17 cellular contexts compared by ENCODE assay signal in the genomic region with DNA sequence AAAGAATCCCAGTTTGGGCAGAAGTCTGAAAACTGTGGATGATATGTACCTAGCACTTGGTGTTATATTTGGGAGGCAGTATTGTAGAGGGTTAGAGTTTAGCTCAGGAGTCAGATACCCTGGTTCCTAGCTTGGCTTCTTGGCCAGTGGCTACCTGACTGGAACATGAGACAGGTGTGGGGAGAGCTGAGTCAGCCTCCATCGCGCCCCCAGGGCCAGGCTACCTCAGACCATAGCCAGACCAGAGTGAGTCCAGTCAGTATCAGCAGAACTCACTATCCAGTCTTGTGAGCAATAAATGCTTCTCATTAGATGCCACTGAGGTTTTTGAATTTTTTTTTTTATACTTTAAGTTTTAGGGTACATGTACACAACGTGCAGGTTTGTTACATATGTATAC. TPM values are rescaled to one million over a fixed set of nuclear protein-coding genes. Genes with fewer than 3 reads are reported as not detected.
DNase-seq lines count a peak whose midpoint lies in the region; ATAC-seq and TF ChIP-seq lines count a peak whose summit lies in the region.
"Had no signal": no experiment of that assay in that cellular context is flagged by ENCODE, and none has a peak within 500 bp of the region (broad histone marks: within the 10 kb centered on the region; RNA-seq: fewer than 3 reads in every experiment).

No MANE protein-coding gene starts in this region.

- H4K20me1 ChIP-seq in Karpas-422 (ENCODE audit: insufficient read depth, low read depth, low read length), result no peaks in the 10 kb centered on the region

- no peak overlapping the region for H3K4me2 ChIP-seq in Karpas-422 (ENCODE audit: low read depth, low read length, poor library complexity, severe bottlenecking)
- H3K4me2 ChIP-seq: GM23338 had no signal

- H3K4me3 ChIP-seq in Karpas-422 (ENCODE audit: low read length), result no peak overlapping the region
- H3K4me3 ChIP-seq in body of pancreas, result no peak overlapping the region
- no peak overlapping the region for H3K4me3 ChIP-seq in esophagus muscularis mucosa
- no peak overlapping the region for H3K4me3 ChIP-seq in mucosa of descending colon
- no peak overlapping the region for H3K4me3 ChIP-seq in MG63
- H3K4me3 ChIP-seq: GM12878, GM23338 had no signal

- no peak overlapping the region for H2AFZ ChIP-seq in Karpas-422 (ENCODE audit: low read length)
- H2AFZ ChIP-seq: GM23338 had no signal

- no peak overlapping the region for H3K27ac ChIP-seq in Karpas-422 (ENCODE audit: low read length)
- no peak overlapping the region for H3K27ac ChIP-seq in body of pancreas
- no peak overlapping the region for H3K27ac ChIP-seq in esophagus muscularis mucosa (replicated peaks in 1 of 4)

- H3K79me2 ChIP-seq in Karpas-422 (ENCODE audit: low read length), result no peaks in the 10 kb centered on the region

- peak; percentile 2 for DNase-seq in Karpas-422
- DNase-seq in body of pancreas, result no peak
- peak; percentile 34 for DNase-seq in esophagus muscularis mucosa (ENCODE audit: extremely low spot score)
- no peak for DNase-seq in mucosa of descending colon
- DNase-seq in NCI-H187 (lab: John Stamatoyannopoulos, UW), result no peak
- DNase-seq in MG63, result no peak
- DNase-seq: C1 segment of cervical spinal cord; Calu3; CD4-positive, alpha-beta T cell; DMS 273 treated with DMSO at 0.1 percent for 48 hours; H7 had no signal

- peak in 1 of 3 donors; percentile 33 for TF ChIP-seq POLR2A in body of pancreas (IDR thresholded peaks at IDR 0.05)
- no peak for TF ChIP-seq POLR2A in esophagus muscularis mucosa (IDR thresholded peaks at IDR 0.05; ENCODE audit: low read depth)

- H3K4me1 ChIP-seq in Karpas-422 (ENCODE audit: low read length) (no peaks in the 10 kb centered on the region), body of pancreas (no peaks in the 10 kb centered on the region), esophagus muscularis mucosa (no peaks in the 10 kb centered on the region), mucosa of descending colon (ENCODE audit: low read depth) (no peaks in the 10 kb centered on the region)

- H3K36me3 ChIP-seq in Karpas-422 (ENCODE audit: insufficient read depth, low read length) (no peaks in the 10 kb centered on the region), body of pancreas (replicated peaks in 1 of 2; ENCODE audit: insufficient read depth in 1 of 2, low read depth in 2 of 2) (no peaks in the 10 kb centered on the region), esophagus muscularis mucosa (peaks cover 0 to 10% (median 3%) of the 10 kb centered on the region in 4 donors), mucosa of descending colon (ENCODE audit: low read depth) (no peaks in the 10 kb centered on the region), MG63 (no peaks in the 10 kb centered on the region)

- ATAC-seq in body of pancreas, result peak; percentile 59
- peak; percentile 21 for ATAC-seq in mucosa of descending colon
- ATAC-seq in HG02763 (IDR thresholded peaks at IDR 0.05; ENCODE audit: unreplicated experiment), result no peak
- ATAC-seq: GM12878, GM23338 had no signal

- H3K9me3 ChIP-seq in Karpas-422 (ENCODE audit: low read length) (no peaks in the 10 kb centered on the region), body of pancreas (peaks cover 0 to 11% (median 0%) of the 10 kb centered on the region in 3 donors), esophagus muscularis mucosa (no peaks in the 10 kb centered on the region), mucosa of descending colon (peaks cover 5% of the 10 kb centered on the region), MG63 (no peaks in the 10 kb centered on the region)

- 98% methylated on average over 3 of the region's 3 CpGs for WGBS in body of pancreas, 2 donors
- 98% methylated on average over 3 of the region's 3 CpGs for WGBS in esophagus muscularis mucosa

- no peak for TF ChIP-seq EP300 in esophagus muscularis mucosa (IDR thresholded peaks at IDR 0.05)

- TF ChIP-seq CTCF in body of pancreas (IDR thresholded peaks at IDR 0.05), result no peak
- TF ChIP-seq CTCF in esophagus muscularis mucosa (IDR thresholded peaks at IDR 0.05), result no peak
- no peak for TF ChIP-seq CTCF in mucosa of descending colon (IDR thresholded peaks at IDR 0.05)

- intact Hi-C loops in body of pancreas (cut with DNase I) (no loop called here), esophagus muscularis mucosa (cut with DNase I) (no loop called here), mucosa of descending colon (cut with DNase I, micrococcal nuclease) (no loop called here)

- H3K9me2 ChIP-seq in Karpas-422 (replicated peaks; ENCODE audit: insufficient read depth, low read length), result no peaks in the 10 kb centered on the region

- no peak overlapping the region for H3K9ac ChIP-seq in Karpas-422 (ENCODE audit: low read length)

- H3K27me3 ChIP-seq in Karpas-422 (ENCODE audit: low read length), result no peaks in the 10 kb centered on the region
- no peaks in the 10 kb centered on the region for H3K27me3 ChIP-seq in body of pancreas
- no peaks in the 10 kb centered on the region for H3K27me3 ChIP-seq in esophagus muscularis mucosa
- no peaks in the 10 kb centered on the region for H3K27me3 ChIP-seq in MG63

RNA-seq across cellular contexts. Expression of a gene that starts 26.0 kb away (rescaled TPM):
- not detected in 2 replicates for total RNA-seq in Karpas-422 (2014; rRNA removed; shearing (Covaris generic); ENCODE audit: low replicate concordance)
- total RNA-seq in body of pancreas (100 to 1,000 TPM; 170 to 358 TPM), esophagus muscularis mucosa (1 to 10 TPM in 3 of 4 donors, under 1 TPM in 1; 0.91 to 4.6 (median 2.3) TPM), mucosa of descending colon (100 to 1,000 TPM in 2 of 3 donors, 10 to 100 TPM in 1; 73.8 to 241 (median 179) TPM)
- not detected in 2 replicates for total RNA-seq in MG63 (2014; rRNA removed; shearing (Covaris generic); ENCODE audit: low replicate concordance)
- total RNA-seq: B cell; CD4-positive, alpha-beta T cell; G401; GM23338 had no signal

RNA-seq across cellular contexts. Expression of a gene that starts 37.0 kb away (rescaled TPM):
- 12.3 and 22.1 TPM in 2 replicates for total RNA-seq in Karpas-422 (2014; rRNA removed; shearing (Covaris generic); ENCODE audit: low replicate concordance)
- total RNA-seq in body of pancreas (10 to 100 TPM; 12.7 to 25.7 TPM), esophagus muscularis mucosa (10 to 100 TPM; 12.1 to 17.1 (median 14.2) TPM), mucosa of descending colon (10 to 100 TPM; 11.9 to 20.0 (median 18.5) TPM)
- 3.8 and 3.9 TPM in 2 replicates for total RNA-seq in MG63 (2014; rRNA removed; shearing (Covaris generic); ENCODE audit: low replicate concordance)

RNA-seq across cellular contexts. Expression of a gene that starts 55.7 kb away (rescaled TPM):
- 1.6 TPM in 1 of 2 replicates, not detected in the other for total RNA-seq in Karpas-422 (2014; rRNA removed; shearing (Covaris generic); ENCODE audit: low replicate concordance)
- total RNA-seq in body of pancreas, result under 1 TPM in 1 of 2 donors, not detected in 1; 0.52 TPM
- total RNA-seq in esophagus muscularis mucosa, result under 1 TPM in 2 of 4 donors, not detected in 2; 0.32 to 0.57 TPM
- 1 to 10 TPM in 1 of 3 donors, under 1 TPM in 2; 0.58 to 1.2 (median 0.82) TPM for total RNA-seq in mucosa of descending colon
- total RNA-seq in MG63 (2014; rRNA removed; shearing (Covaris generic); ENCODE audit: low replicate concordance), result not detected in 2 replicates
- total RNA-seq: Calu3, G401, GM23338, HT1080 had no signal

Comparison
In these comparisons a context has a peak if more than half of its experiments do, and no peak if none do; other contexts are left out.
1. DNase-seq: peak in Karpas-422 (single experiment) and esophagus muscularis mucosa (single experiment); none in body of pancreas (0 of 4), mucosa of descending colon (0 of 3), NCI-H187 (0 of 2) and MG63 (single experiment).
2. RNA of a gene that starts 26.0 kb away (total RNA-seq): 170 to 358 TPM in body of pancreas and 73.8 to 241 TPM in mucosa of descending colon; 0.91 to 4.6 TPM in esophagus muscularis mucosa, not detected in Karpas-422 and not detected in MG63; every median in the first group is over 10 times any median in the second.